In the genomic region with DNA sequence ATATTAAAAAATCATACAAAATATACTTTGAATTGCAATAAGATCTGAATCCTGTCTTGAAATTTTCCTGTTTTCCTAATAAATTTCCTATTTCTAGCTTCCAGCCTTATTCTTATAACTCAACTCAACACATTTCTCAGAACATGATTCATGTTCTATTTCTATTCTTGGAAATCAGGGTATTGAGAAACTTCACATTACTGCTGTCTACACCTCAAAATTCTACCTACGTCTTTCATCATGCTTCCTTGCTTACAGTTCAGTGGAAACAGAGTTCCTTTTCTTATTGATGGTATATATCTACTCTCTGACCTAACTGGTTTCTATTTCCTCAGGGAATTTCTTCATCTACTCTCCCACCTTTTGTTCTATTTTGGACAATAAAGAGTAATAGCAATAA, we compare ENCODE assay signal across 1 cellular context.
TF ChIP-seq lines count a peak whose summit lies in the region.

No MANE protein-coding gene starts in this region.

TF ChIP-seq in HepG2, 621 proteins besides CTCF, POLR2A, EP300 and RAD21 (continued from another document):
- TF ChIP-seq ZSCAN20 (CRISPR knock-in tag; IDR thresholded peaks at IDR 0.05; ENCODE audit: borderline replicate concordance) (no peak), EEA1 (CRISPR knock-in tag; IDR thresholded peaks at IDR 0.05; ENCODE audit: borderline replicate concordance) (no peak), TGIF2 (CRISPR knock-in tag; IDR thresholded peaks at IDR 0.05) (no peak), CEBPB (IDR thresholded peaks at IDR 0.05; ENCODE audit: borderline replicate concordance, low read depth, low read length) (no peak)
- TF ChIP-seq, protein P1, sequence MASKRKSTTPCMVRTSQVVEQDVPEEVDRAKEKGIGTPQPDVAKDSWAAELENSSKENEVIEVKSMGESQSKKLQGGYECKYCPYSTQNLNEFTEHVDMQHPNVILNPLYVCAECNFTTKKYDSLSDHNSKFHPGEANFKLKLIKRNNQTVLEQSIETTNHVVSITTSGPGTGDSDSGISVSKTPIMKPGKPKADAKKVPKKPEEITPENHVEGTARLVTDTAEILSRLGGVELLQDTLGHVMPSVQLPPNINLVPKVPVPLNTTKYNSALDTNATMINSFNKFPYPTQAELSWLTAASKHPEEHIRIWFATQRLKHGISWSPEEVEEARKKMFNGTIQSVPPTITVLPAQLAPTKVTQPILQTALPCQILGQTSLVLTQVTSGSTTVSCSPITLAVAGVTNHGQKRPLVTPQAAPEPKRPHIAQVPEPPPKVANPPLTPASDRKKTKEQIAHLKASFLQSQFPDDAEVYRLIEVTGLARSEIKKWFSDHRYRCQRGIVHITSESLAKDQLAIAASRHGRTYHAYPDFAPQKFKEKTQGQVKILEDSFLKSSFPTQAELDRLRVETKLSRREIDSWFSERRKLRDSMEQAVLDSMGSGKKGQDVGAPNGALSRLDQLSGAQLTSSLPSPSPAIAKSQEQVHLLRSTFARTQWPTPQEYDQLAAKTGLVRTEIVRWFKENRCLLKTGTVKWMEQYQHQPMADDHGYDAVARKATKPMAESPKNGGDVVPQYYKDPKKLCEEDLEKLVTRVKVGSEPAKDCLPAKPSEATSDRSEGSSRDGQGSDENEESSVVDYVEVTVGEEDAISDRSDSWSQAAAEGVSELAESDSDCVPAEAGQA (IDR thresholded peaks at IDR 0.05; ENCODE audit: low read depth) = no peak
- TF ChIP-seq, protein P1 (CRISPR knock-in tag; IDR thresholded peaks at IDR 0.05; ENCODE audit: borderline replicate concordance) = no peak
